Comparison of ENCODE assay signal across 11 cellular contexts in the genomic region with DNA sequence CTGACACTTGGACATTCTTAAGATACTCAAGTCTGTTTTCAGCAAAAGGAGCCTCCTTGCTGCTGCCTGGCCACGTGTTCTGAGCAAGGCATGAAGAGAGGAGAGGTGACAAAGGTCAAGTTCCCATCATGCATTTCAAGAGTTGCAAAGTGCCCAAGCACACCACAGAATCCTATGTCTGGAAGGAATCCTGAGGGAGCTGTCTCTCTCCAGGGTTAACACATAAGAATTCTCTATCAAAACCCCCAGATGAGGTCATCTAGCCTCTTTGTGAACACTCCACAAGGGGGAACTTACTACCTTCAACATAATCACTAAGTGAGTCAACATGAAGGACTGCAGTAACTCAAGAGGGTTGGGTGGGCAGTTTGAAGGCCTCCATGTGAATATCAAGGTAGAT. TPM values are rescaled to one million over a fixed set of nuclear protein-coding genes. Genes with fewer than 3 reads are reported as not detected.
DNase-seq lines count a peak whose midpoint lies in the region; ATAC-seq and TF ChIP-seq lines count a peak whose summit lies in the region.
"Had no signal": no experiment of that assay in that cellular context is flagged by ENCODE, and none has a peak within 500 bp of the region (broad histone marks: within the 10 kb centered on the region; RNA-seq: fewer than 3 reads in every experiment).

No MANE protein-coding gene starts in this region.

- H3K4me2 ChIP-seq in BLaER1 treated with 17β-estradiol and CSF1 and Interleukin-3, amounts not matched to agents 10 nM and 100 nM = peak overlapping the region in 9 of 11 experiments; percentile 22 to 68 (median 41); a peak in 14 of 22 replicates

- peaks cover 51 to 73% (median 61%) of the 10 kb centered on the region in 11 experiments for H3K36me3 ChIP-seq in BLaER1 treated with 17β-estradiol and CSF1 and Interleukin-3, amounts not matched to agents 10 nM and 100 nM
- peaks cover 33% of the 10 kb centered on the region for H3K36me3 ChIP-seq in brain microvascular endothelial cell (replicated peaks)

- peak overlapping the region in 3 of 11 experiments; percentile 5 to 40 (median 30); a peak in 4 of 22 replicates for H3K9ac ChIP-seq in BLaER1 treated with 17β-estradiol and CSF1 and Interleukin-3, amounts not matched to agents 10 nM and 100 nM

- peak; percentile 41 for TF ChIP-seq CTCF in brain microvascular endothelial cell (IDR thresholded peaks at IDR 0.05; ENCODE audit: low read depth, low read length, missing control alignments)

- H3K4me1 ChIP-seq in BLaER1 treated with 17β-estradiol and CSF1 and Interleukin-3, amounts not matched to agents 10 nM and 100 nM = peaks cover 51 to 55% (median 54%) of the 10 kb centered on the region in 10 experiments

- ATAC-seq in HG03520 (IDR thresholded peaks at IDR 0.05; ENCODE audit: unreplicated experiment) = no peak
- ATAC-seq in HG03025 (IDR thresholded peaks at IDR 0.05; ENCODE audit: low FRiP score, unreplicated experiment) = no peak
- ATAC-seq in GM19397 (IDR thresholded peaks at IDR 0.05; ENCODE audit: unreplicated experiment) = no peak
- ATAC-seq: left colon had no signal

- no peaks in the 10 kb centered on the region for H3K9me3 ChIP-seq in BLaER1 treated with 17β-estradiol and CSF1 and Interleukin-3, amounts not matched to agents 10 nM and 100 nM (replicated peaks in 1 of 11)
- H3K9me3 ChIP-seq: adrenal gland had no signal

- in situ Hi-C loops in brain microvascular endothelial cell (cut with HindIII; ENCODE audit: low pct_ligation_motif_present, low sequenced_read_pairs) = loop anchor here (5.0 kb wide), 1 partner anchor 76 kb away; no protein-coding TSS in a partner anchor

- H3K27me3 ChIP-seq in BLaER1 treated with 17β-estradiol and CSF1 and Interleukin-3, amounts not matched to agents 10 nM and 100 nM = no peaks in the 10 kb centered on the region
- H3K27me3 ChIP-seq in brain microvascular endothelial cell (replicated peaks) = no peaks in the 10 kb centered on the region
- H3K27me3 ChIP-seq: adrenal gland had no signal

- H4K20me1 ChIP-seq in BLaER1 treated with 17β-estradiol and CSF1 and Interleukin-3, amounts not matched to agents 10 nM and 100 nM = peaks cover 0 to 43% (median 4%) of the 10 kb centered on the region in 11 experiments; a peak in 7 of 22 replicates

- no peak overlapping the region for H3K27ac ChIP-seq in BLaER1 treated with 17β-estradiol and CSF1 and Interleukin-3, amounts not matched to agents 10 nM and 100 nM
- peak overlapping the region; percentile 52 for H3K27ac ChIP-seq in brain microvascular endothelial cell
- H3K27ac ChIP-seq: adrenal gland had no signal

- no peak overlapping the region for H3K4me3 ChIP-seq in BLaER1 treated with 17β-estradiol and CSF1 and Interleukin-3, amounts not matched to agents 10 nM and 100 nM
- no peak overlapping the region for H3K4me3 ChIP-seq in brain microvascular endothelial cell (ENCODE audit: low read depth, low read length)
- H3K4me3 ChIP-seq: adrenal gland had no signal

- DNase-seq in HS-5 (ENCODE audit: low read depth) (peak; percentile 99), brain microvascular endothelial cell (peak; percentile 84), myocyte (ENCODE audit: low read depth) (peak; percentile 69), amygdala (lab: John Stamatoyannopoulos, UW) (no peak)
- DNase-seq: adrenal gland, left colon, NCI-H1048 had no signal

RNA-seq across cellular contexts. Expression of a gene that starts 33.3 kb away (rescaled TPM):
- total RNA-seq in myocyte = 159 and 214 TPM in 2 replicates
- polyA plus RNA-seq in myocyte (2012) = 259 TPM

Comparison
In these comparisons a context has a peak if more than half of its experiments do, and no peak if none do; other contexts are left out.
1. DNase-seq: peak in HS-5 (single experiment), brain microvascular endothelial cell (single experiment) and myocyte (single experiment); none in amygdala (0 of 56).